1 cellular context compared by ENCODE assay signal in the genomic region with DNA sequence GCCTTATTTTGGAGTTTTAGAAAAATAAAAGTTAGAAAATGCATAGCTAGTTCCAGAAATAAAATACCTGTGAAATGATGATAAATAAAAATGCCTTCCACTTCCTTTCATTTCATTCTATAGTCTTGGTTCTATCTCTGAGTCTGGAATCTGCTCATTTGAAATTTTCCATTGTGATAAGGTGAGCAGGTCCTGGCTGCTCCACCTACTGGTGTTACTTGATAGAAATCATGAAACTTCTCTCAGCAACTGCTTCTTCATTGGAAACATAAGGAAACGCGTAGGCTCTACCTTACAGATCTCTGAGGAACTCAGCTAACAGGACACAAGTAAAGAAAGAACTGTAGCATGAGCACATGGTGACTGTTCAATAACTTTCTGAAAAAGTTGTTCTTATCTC.
TF ChIP-seq lines count a peak whose summit lies in the region.

No MANE protein-coding gene starts in this region.

TF ChIP-seq in GM23338, 12 proteins besides CTCF, POLR2A, EP300 and RAD21 (continued from another document):
- TF ChIP-seq REST (IDR thresholded peaks at IDR 0.05; ENCODE audit: unreplicated experiment) (no peak), JUNB (IDR thresholded peaks at IDR 0.05; ENCODE audit: unreplicated experiment) (no peak)
